ENCODE assay signal across 9 cellular contexts in genomic region chr12:6367065-6367968, GRCh38. TPM values are rescaled to one million over a fixed set of nuclear protein-coding genes. Genes with fewer than 3 reads are reported as not detected.
DNase-seq lines count a peak whose midpoint lies in the region; ATAC-seq and TF ChIP-seq lines count a peak whose summit lies in the region.
"Had no signal": no experiment of that assay in that cellular context is flagged by ENCODE, and none has a peak within 500 bp of the region (broad histone marks: within the 10 kb centered on the region; RNA-seq: fewer than 3 reads in every experiment).

No MANE protein-coding gene starts in this region.

- TF ChIP-seq CTCF in AG10803 (conservative IDR thresholded peaks at IDR 0.05; ENCODE audit: low read length) (peak; percentile 23), GM12873 (IDR thresholded peaks at IDR 0.05; ENCODE audit: insufficient read depth, low read depth, low read length, missing control alignments) (peak; percentile 64), smooth muscle cell (IDR thresholded peaks at IDR 0.05; ENCODE audit: borderline replicate concordance, insufficient read depth, poor library complexity, severe bottlenecking) (no peak)

- H3K4me1 ChIP-seq in smooth muscle cell (ENCODE audit: low read depth) = peaks cover 16% of the 10 kb centered on the region

- 72% methylated on average over 11 of the region's 11 CpGs for WGBS in smooth muscle cell (ENCODE audit: low lambda C conversion rate)

- no peak overlapping the region for H2AFZ ChIP-seq in smooth muscle cell (ENCODE audit: low read depth)

- H4K20me1 ChIP-seq in smooth muscle cell (ENCODE audit: low read depth) = no peaks in the 10 kb centered on the region

- H3F3A ChIP-seq in smooth muscle cell (ENCODE audit: low read depth) = peaks cover 8% of the 10 kb centered on the region

- H3K79me2 ChIP-seq in smooth muscle cell (ENCODE audit: low read depth) = no peaks in the 10 kb centered on the region

- H3K9me3 ChIP-seq in smooth muscle cell (replicated peaks; ENCODE audit: low read depth) = no peaks in the 10 kb centered on the region

- H3K4me3 ChIP-seq in AG10803 (ENCODE audit: low read length) (no peak overlapping the region), smooth muscle cell (no peak overlapping the region)

- no peak overlapping the region for H3K9ac ChIP-seq in smooth muscle cell (ENCODE audit: low read depth)

- H3K27me3 ChIP-seq in smooth muscle cell (ENCODE audit: low read depth) = no peaks in the 10 kb centered on the region

- H3K36me3 ChIP-seq in smooth muscle cell (ENCODE audit: low read depth) = no peaks in the 10 kb centered on the region

- no peak overlapping the region for H3K27ac ChIP-seq in smooth muscle cell (ENCODE audit: low read depth)

- no peak for ATAC-seq in HG02610 (IDR thresholded peaks at IDR 0.05; ENCODE audit: unreplicated experiment)
- ATAC-seq in HG02678 (IDR thresholded peaks at IDR 0.05; ENCODE audit: unreplicated experiment) = no peak

- no peak for DNase-seq in AG10803 (ENCODE audit: low read depth)
- DNase-seq in Kasumi-1 (lab: John Stamatoyannopoulos, UW) = peak; percentile 77 to 79
- DNase-seq in activated CD4-positive, alpha-beta T cell treated with anti-CD3 and anti-CD28 coated beads for 48 hours = peak; percentile 45
- DNase-seq in hepatic stellate cell (ENCODE audit: low spot score) = peak; percentile 51
- DNase-seq in smooth muscle cell (lab: John Stamatoyannopoulos, UW; ENCODE audit: unreplicated experiment) = no peak

- no peak overlapping the region for H3K4me2 ChIP-seq in smooth muscle cell

RNA-seq across cellular contexts. Expression of gene SCNN1A, which starts 8.0 kb away (rescaled TPM):
- 1.3 and 1.5 TPM in 2 replicates for total RNA-seq in smooth muscle cell
- polyA plus RNA-seq in smooth muscle cell = 0.57 and 1.0 TPM in 2 replicates
- total RNA-seq: glomerular endothelial cell had no signal

RNA-seq across cellular contexts. Expression of gene LTBR, which starts 16.6 kb away (rescaled TPM):
- total RNA-seq in smooth muscle cell = 35.1 and 38.3 TPM in 2 replicates
- polyA plus RNA-seq in smooth muscle cell = 72.9 and 97.8 TPM in 2 replicates

RNA-seq across cellular contexts. Expression of gene TNFRSF1A, which starts 25.4 kb away (rescaled TPM):
- total RNA-seq in smooth muscle cell = 110 and 139 TPM in 2 replicates
- polyA plus RNA-seq in smooth muscle cell = 144 and 148 TPM in 2 replicates

RNA-seq across cellular contexts. Expression of gene PLEKHG6, which starts 56.8 kb away (rescaled TPM):
- 6.5 and 7.8 TPM in 2 replicates for total RNA-seq in smooth muscle cell
- polyA plus RNA-seq in smooth muscle cell = 5.2 and 21.9 TPM in 2 replicates
- total RNA-seq: glomerular endothelial cell had no signal

Comparison
In these comparisons a context has a peak if more than half of its experiments do, and no peak if none do; other contexts are left out.
1. DNase-seq: peak in Kasumi-1 (2 of 2), activated CD4-positive, alpha-beta T cell treated with anti-CD3 and anti-CD28 coated beads for 48 hours (single experiment) and hepatic stellate cell (single experiment); none in AG10803 (single experiment) and smooth muscle cell (single experiment).